11 cellular contexts compared by ENCODE assay signal in the genomic region with DNA sequence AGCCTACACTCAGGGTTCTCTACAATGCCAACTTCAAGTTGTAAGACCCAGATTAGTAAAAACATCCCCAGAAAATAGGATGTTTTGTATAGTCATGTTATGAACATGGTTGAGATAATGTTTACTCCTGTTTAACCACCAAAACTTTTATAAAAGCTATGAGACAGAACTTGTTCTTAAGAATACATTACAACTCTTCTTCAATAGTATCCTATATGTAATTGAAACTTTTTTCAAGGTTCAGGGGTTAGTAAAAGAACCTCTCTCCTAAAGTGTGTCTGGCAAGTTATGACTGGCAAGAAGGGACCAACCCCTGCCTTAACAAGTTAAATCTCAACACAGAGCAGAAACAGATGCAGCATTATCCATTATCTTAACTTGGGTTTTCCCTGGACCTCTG.
"Had no signal": no experiment of that assay in that cellular context is flagged by ENCODE, and none has a peak within 500 bp of the region (broad histone marks: within the 10 kb centered on the region; RNA-seq: fewer than 3 reads in every experiment).

No MANE protein-coding gene starts in this region.

- H3K4me3 Mint-ChIP-seq: activated CD4-positive, alpha-beta memory T cell treated with anti-CD3 and anti-CD28 coated beads, Interleukin-2, amount 10 ng/mL, durations not matched to agents 7 days and 5 days had no signal

- H3K9me3 Mint-ChIP-seq: activated CD4-positive, alpha-beta memory T cell treated with anti-CD3 and anti-CD28 coated beads, Interleukin-2, amount 10 ng/mL, durations not matched to agents 7 days and 5 days had no signal

- FAIRE-seq: kidney had no signal

- DNase-seq: activated CD4-positive, alpha-beta memory T cell treated with anti-CD3 and anti-CD28 coated beads, Interleukin-2, amount 10 ng/mL, durations not matched to agents 7 days and 5 days; activated CD4-positive, alpha-beta T cell treated with anti-CD3 and anti-CD28 coated beads for 1 hour; activated gamma-delta T cell treated with Interleukin-2 at 50 U/mL for 16 hours; aorta; dorsolateral prefrontal cortex; foreskin keratinocyte; kidney; midbrain; posterior cingulate gyrus; substantia nigra; transverse colon had no signal

- H3K27me3 Mint-ChIP-seq: activated CD4-positive, alpha-beta memory T cell treated with anti-CD3 and anti-CD28 coated beads, Interleukin-2, amount 10 ng/mL, durations not matched to agents 7 days and 5 days had no signal

- H3K27ac Mint-ChIP-seq: activated CD4-positive, alpha-beta memory T cell treated with anti-CD3 and anti-CD28 coated beads, Interleukin-2, amount 10 ng/mL, durations not matched to agents 7 days and 5 days had no signal

- ATAC-seq: foreskin keratinocyte had no signal
